Comparison of ENCODE assay signal across 8 cellular contexts in the genomic region with DNA sequence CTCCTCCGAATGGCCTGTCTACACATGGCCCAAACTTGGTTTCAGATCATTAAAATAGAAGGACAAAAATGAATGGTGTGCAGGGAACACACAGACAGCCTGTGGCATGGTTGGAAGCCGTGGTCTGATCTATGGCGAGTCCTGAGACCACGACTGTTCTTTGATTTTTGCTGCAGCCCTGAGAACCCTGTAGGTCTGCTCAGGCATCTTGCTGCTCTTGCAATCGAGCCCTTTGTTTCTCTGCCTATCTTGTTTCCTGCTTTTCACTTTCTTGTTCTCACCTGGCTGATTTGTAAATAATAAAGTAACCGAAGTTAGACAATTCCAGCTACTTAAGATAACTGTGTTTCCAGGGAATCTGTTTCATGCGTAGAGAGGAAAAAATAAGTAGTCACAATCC. TPM values are rescaled to one million over a fixed set of nuclear protein-coding genes. Genes with fewer than 3 reads are reported as not detected.
DNase-seq lines count a peak whose midpoint lies in the region; ATAC-seq and TF ChIP-seq lines count a peak whose summit lies in the region.
"Not testable (repeated sequence)": the region's sequence is repeated elsewhere in the genome, so short reads cannot be mapped to it uniquely, and the experiment has no call there.

No MANE protein-coding gene starts in this region.

- H3K4me1 Mint-ChIP-seq in CD8-positive, alpha-beta memory T cell: peaks cover 13 to 20% (median 18%) of the 10 kb centered on the region in 3 donors
- not testable (repeated sequence) for H3K4me1 Mint-ChIP-seq in activated CD4-positive, alpha-beta T cell treated with anti-CD3 and anti-CD28 coated beads, Interleukin-2, amount 10 ng/mL, durations not matched to agents 24 days and 14 days; natural killer cell
- peaks cover 14% of the 10 kb centered on the region for H3K4me1 Mint-ChIP-seq in activated naive CD4-positive, alpha-beta T cell treated with anti-CD3 and anti-CD28 coated beads, Interleukin-2, amount 50 U/mL, for 24 hours
- peaks cover 11% of the 10 kb centered on the region for H3K4me1 Mint-ChIP-seq in stimulated activated naive CD8-positive, alpha-beta T cell treated with anti-CD3 and anti-CD28 coated beads, Interleukin-15, amount 100 ng/mL, for 72 hours

- H3K9ac ChIP-seq in PC-3 (ENCODE audit: low read length): not testable (repeated sequence)

- DNase-seq in CD8-positive, alpha-beta memory T cell: peak in 1 of 5 donors; percentile 22
- DNase-seq in PC-3; effector memory CD4-positive, alpha-beta T cell; natural killer cell; stimulated activated naive CD8-positive, alpha-beta T cell treated with anti-CD3 and anti-CD28 coated beads, Interleukin-15, amount 100 ng/mL, for 72 hours: not testable (repeated sequence)
- peak; percentile 60 for DNase-seq in activated CD4-positive, alpha-beta T cell treated with anti-CD3 and anti-CD28 coated beads, Interleukin-2, amount 10 ng/mL, durations not matched to agents 24 days and 14 days
- DNase-seq in activated T-cell treated with anti-CD3 and anti-CD28 coated beads, Interleukin-2, amount 50 U/mL, for 1 hour: peak; percentile 18

- not testable (repeated sequence) for H4K20me1 ChIP-seq in PC-3 (ENCODE audit: low read length)

- H3F3A ChIP-seq in PC-3 (ENCODE audit: low read length, unreplicated experiment): not testable (repeated sequence)

- not testable (repeated sequence) for H3K9me2 ChIP-seq in PC-3 (replicated peaks; ENCODE audit: low read length)

- not testable (repeated sequence) for H3K36me3 Mint-ChIP-seq in CD8-positive, alpha-beta memory T cell; activated CD4-positive, alpha-beta T cell treated with anti-CD3 and anti-CD28 coated beads, Interleukin-2, amount 10 ng/mL, durations not matched to agents 24 days and 14 days (ENCODE audit: low read depth); activated naive CD4-positive, alpha-beta T cell treated with anti-CD3 and anti-CD28 coated beads, Interleukin-2, amount 50 U/mL, for 24 hours; natural killer cell

- peak overlapping the region in 7 of 8 donors; percentile 81 to 92 (median 86) for H3K27ac Mint-ChIP-seq in CD8-positive, alpha-beta memory T cell
- not testable (repeated sequence) for H3K27ac Mint-ChIP-seq in activated CD4-positive, alpha-beta T cell treated with anti-CD3 and anti-CD28 coated beads, Interleukin-2, amount 10 ng/mL, durations not matched to agents 24 days and 14 days
- H3K27ac Mint-ChIP-seq in activated naive CD4-positive, alpha-beta T cell treated with anti-CD3 and anti-CD28 coated beads, Interleukin-2, amount 50 U/mL, for 24 hours: peak overlapping the region; percentile 88
- peak overlapping the region in 1 of 2 donors; percentile 60 for H3K27ac Mint-ChIP-seq in natural killer cell
- peak overlapping the region in 1 of 2 donors; percentile 71 for H3K27ac Mint-ChIP-seq in stimulated activated naive CD8-positive, alpha-beta T cell treated with anti-CD3 and anti-CD28 coated beads, Interleukin-15, amount 100 ng/mL, for 72 hours

- not testable (repeated sequence) for H3K27ac ChIP-seq in CD8-positive, alpha-beta memory T cell (ENCODE audit: low read depth, low read length)
- peak overlapping the region; percentile 78 for H3K27ac ChIP-seq in PC-3 (ENCODE audit: low read length)
- H3K27ac ChIP-seq in effector memory CD4-positive, alpha-beta T cell (ENCODE audit: insufficient read depth, low read length, poor library complexity, severe bottlenecking): peak overlapping the region; percentile 32

- TF ChIP-seq CTCF in PC-3 (conservative IDR thresholded peaks at IDR 0.05; ENCODE audit: low read depth, low read length); natural killer cell (IDR thresholded peaks at IDR 0.05): not testable (repeated sequence)

- intact Hi-C loops in PC-3 (cut with micrococcal nuclease); activated CD4-positive, alpha-beta T cell treated with anti-CD3 and anti-CD28 coated beads, Interleukin-2, amount 10 ng/mL, durations not matched to agents 24 days and 14 days (cut with micrococcal nuclease); natural killer cell (cut with micrococcal nuclease): not testable (repeated sequence)

- not testable (repeated sequence) for H2AFZ ChIP-seq in PC-3 (ENCODE audit: low read length)

- not testable (repeated sequence) for H3K79me2 ChIP-seq in PC-3 (ENCODE audit: low read length)

- H3K27me3 Mint-ChIP-seq in CD8-positive, alpha-beta memory T cell; activated CD4-positive, alpha-beta T cell treated with anti-CD3 and anti-CD28 coated beads, Interleukin-2, amount 10 ng/mL, durations not matched to agents 24 days and 14 days; activated naive CD4-positive, alpha-beta T cell treated with anti-CD3 and anti-CD28 coated beads, Interleukin-2, amount 50 U/mL, for 24 hours; natural killer cell (ENCODE audit: low read depth in 2 of 2); stimulated activated naive CD8-positive, alpha-beta T cell treated with anti-CD3 and anti-CD28 coated beads, Interleukin-15, amount 100 ng/mL, for 72 hours: not testable (repeated sequence)

- not testable (repeated sequence) for H3K9me3 Mint-ChIP-seq in CD8-positive, alpha-beta memory T cell; activated CD4-positive, alpha-beta T cell treated with anti-CD3 and anti-CD28 coated beads, Interleukin-2, amount 10 ng/mL, durations not matched to agents 24 days and 14 days; activated naive CD4-positive, alpha-beta T cell treated with anti-CD3 and anti-CD28 coated beads, Interleukin-2, amount 50 U/mL, for 24 hours; natural killer cell; stimulated activated naive CD8-positive, alpha-beta T cell treated with anti-CD3 and anti-CD28 coated beads, Interleukin-15, amount 100 ng/mL, for 72 hours

- CTCF ChIA-PET in CD8-positive, alpha-beta memory T cell (lab: Charles Lee); PC-3 (lab: Charles Lee): not testable (repeated sequence)

- H3K9me3 ChIP-seq in CD8-positive, alpha-beta memory T cell (ENCODE audit: low read length); PC-3 (ENCODE audit: low read length); effector memory CD4-positive, alpha-beta T cell (ENCODE audit: control insufficient read depth, low read length): not testable (repeated sequence)

- not testable (repeated sequence) for H3K36me3 ChIP-seq in CD8-positive, alpha-beta memory T cell (ENCODE audit: insufficient read depth, low read length); PC-3 (ENCODE audit: low read depth, low read length); effector memory CD4-positive, alpha-beta T cell (ENCODE audit: control insufficient read depth, insufficient read depth, low read length)

- not testable (repeated sequence) for H3K4me2 ChIP-seq in PC-3 (ENCODE audit: low read length)

- H3K4me3 Mint-ChIP-seq in CD8-positive, alpha-beta memory T cell: peak overlapping the region in 6 of 7 donors; percentile 13 to 63 (median 44)
- not testable (repeated sequence) for H3K4me3 Mint-ChIP-seq in activated CD4-positive, alpha-beta T cell treated with anti-CD3 and anti-CD28 coated beads, Interleukin-2, amount 10 ng/mL, durations not matched to agents 24 days and 14 days
- H3K4me3 Mint-ChIP-seq in activated naive CD4-positive, alpha-beta T cell treated with anti-CD3 and anti-CD28 coated beads, Interleukin-2, amount 50 U/mL, for 24 hours: peak overlapping the region; percentile 36
- H3K4me3 Mint-ChIP-seq in natural killer cell: peak overlapping the region; percentile 52
- peak overlapping the region; percentile 26 to 50 for H3K4me3 Mint-ChIP-seq in stimulated activated naive CD8-positive, alpha-beta T cell treated with anti-CD3 and anti-CD28 coated beads, Interleukin-15, amount 100 ng/mL, for 72 hours

- not testable (repeated sequence) for H3K27me3 ChIP-seq in CD8-positive, alpha-beta memory T cell (ENCODE audit: insufficient read depth, low read length, poor library complexity, severe bottlenecking); PC-3 (ENCODE audit: low read length); effector memory CD4-positive, alpha-beta T cell (replicated peaks; ENCODE audit: control insufficient read depth, insufficient read depth, low read length, poor library complexity, severe bottlenecking)

- POLR2A ChIA-PET in CD8-positive, alpha-beta memory T cell (lab: Charles Lee); PC-3 (lab: Charles Lee; ENCODE audit: unreplicated experiment): not testable (repeated sequence)

- BruUV-seq in PC-3 (replicated peaks; lab: Mats Ljungman, UMichigan): not testable (repeated sequence)

- ATAC-seq in PC-3; natural killer cell; stimulated activated naive CD8-positive, alpha-beta T cell treated with anti-CD3 and anti-CD28 coated beads, Interleukin-15, amount 100 ng/mL, for 72 hours: not testable (repeated sequence)

- H3K4me1 ChIP-seq in CD8-positive, alpha-beta memory T cell (ENCODE audit: insufficient read depth, low read length); effector memory CD4-positive, alpha-beta T cell (ENCODE audit: control insufficient read depth, insufficient read depth, low read length, poor library complexity, severe bottlenecking): not testable (repeated sequence)
- H3K4me1 ChIP-seq in PC-3 (ENCODE audit: insufficient read depth, low read length): peaks cover 11% of the 10 kb centered on the region

- H3K4me3 ChIP-seq in CD8-positive, alpha-beta memory T cell (ENCODE audit: low read length); PC-3 (ENCODE audit: low read length); effector memory CD4-positive, alpha-beta T cell (ENCODE audit: insufficient read depth, low read depth, low read length, poor library complexity, severe bottlenecking): not testable (repeated sequence)

RNA-seq across cellular contexts. Expression of gene NBPF9, which starts 54.1 kb away (rescaled TPM):
- total RNA-seq in CD8-positive, alpha-beta memory T cell: 10 to 100 TPM; 12.6 to 13.1 TPM
- 3.2 TPM for polyA plus RNA-seq in CD8-positive, alpha-beta memory T cell
- total RNA-seq in PC-3 (2014; rRNA removed) (15.7 and 18.2 TPM in 2 replicates), natural killer cell (10 to 100 TPM; 21.1 to 25.3 (median 23.5) TPM)
- 19.5 and 20.0 TPM in 2 replicates for total RNA-seq in activated CD4-positive, alpha-beta T cell treated with anti-CD3 and anti-CD28 coated beads, Interleukin-2, amount 10 ng/mL, durations not matched to agents 24 days and 14 days
